ENCODE assay signal across 30 cellular contexts in the genomic region with DNA sequence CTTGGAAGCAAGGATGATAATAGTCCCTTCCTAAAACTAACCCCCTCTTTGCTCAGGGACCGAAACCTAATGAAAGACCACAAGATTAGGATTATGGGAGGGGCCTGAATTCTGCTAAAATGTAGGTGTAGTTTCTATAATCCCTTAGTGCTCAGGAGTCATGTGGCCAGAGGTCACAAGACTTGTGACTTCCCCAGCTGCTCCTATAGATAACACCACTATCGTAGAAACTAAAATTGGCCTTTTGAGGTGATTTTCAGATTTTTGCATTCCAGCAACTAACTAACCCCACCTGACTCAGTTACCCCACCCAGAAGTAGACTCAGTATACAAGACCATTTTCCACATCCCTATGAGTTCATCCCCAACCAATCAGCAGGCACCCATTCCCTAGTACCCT.
"Had no signal": no experiment of that assay in that cellular context is flagged by ENCODE, and none has a peak within 500 bp of the region (broad histone marks: within the 10 kb centered on the region; RNA-seq: fewer than 3 reads in every experiment).

No MANE protein-coding gene starts in this region.

- H3K36me3 ChIP-seq: ovary had no signal

- H3K27me3 Mint-ChIP-seq: progenitor cell of endocrine pancreas; stimulated activated memory B cell treated with anti-CD40 and anti-IgM and Interleukin-4, amounts not matched to agents 10 μg/mL and 1 μg/mL and 100 μg/mL, for 72 hours; stimulated activated naive CD8-positive, alpha-beta T cell treated with anti-CD3 and anti-CD28 coated beads, Interleukin-15, Interleukin-2, amounts not matched to agents 100 ng/mL and 50 ng/mL, for 24 hours had no signal

- H2AFZ ChIP-seq: neural progenitor cell, parathyroid adenoma had no signal

- H3K27ac Mint-ChIP-seq: natural killer cell; nephron; neural progenitor cell; progenitor cell of endocrine pancreas; stimulated activated memory B cell treated with anti-CD40 and anti-IgM and Interleukin-4, amounts not matched to agents 10 μg/mL and 1 μg/mL and 100 μg/mL, for 72 hours; stimulated activated naive CD8-positive, alpha-beta T cell treated with anti-CD3 and anti-CD28 coated beads, Interleukin-15, Interleukin-2, amounts not matched to agents 100 ng/mL and 50 ng/mL, for 24 hours had no signal

- H3K79me2 ChIP-seq: parathyroid adenoma had no signal

- H3K9me3 Mint-ChIP-seq: natural killer cell; nephron; neural progenitor cell; stimulated activated memory B cell treated with anti-CD40 and anti-IgM and Interleukin-4, amounts not matched to agents 10 μg/mL and 1 μg/mL and 100 μg/mL, for 72 hours; stimulated activated naive CD8-positive, alpha-beta T cell treated with anti-CD3 and anti-CD28 coated beads, Interleukin-15, Interleukin-2, amounts not matched to agents 100 ng/mL and 50 ng/mL, for 24 hours had no signal

- H3K27me3 ChIP-seq: neural progenitor cell, ovary, spleen, stomach, thyroid gland, tibial nerve, upper lobe of left lung, vagina had no signal

- H3K4me1 Mint-ChIP-seq: natural killer cell; nephron; neural progenitor cell; stimulated activated memory B cell treated with anti-CD40 and anti-IgM and Interleukin-4, amounts not matched to agents 10 μg/mL and 1 μg/mL and 100 μg/mL, for 72 hours had no signal

- H3K4me1 ChIP-seq: neural progenitor cell, parathyroid adenoma, psoas muscle, spleen, stomach, thyroid gland, tibial nerve, upper lobe of left lung, vagina had no signal

- H3K9ac ChIP-seq: neural progenitor cell, parathyroid adenoma had no signal

- H3K4me3 ChIP-seq: neural progenitor cell, ovary, psoas muscle, skin epidermis, smooth muscle cell, spleen, stomach, thoracic aorta, thyroid gland, tibial nerve, upper lobe of left lung, vagina had no signal

- ATAC-seq: natural killer cell; psoas muscle; right cardiac atrium; sciatic nerve; stimulated activated memory B cell treated with anti-CD40 and anti-IgM and Interleukin-4, amounts not matched to agents 10 μg/mL and 1 μg/mL and 100 μg/mL, for 72 hours had no signal

- DNase-seq: natural killer cell; occipital lobe; ovary; posterior cingulate gyrus; psoas muscle; right cardiac atrium; spleen; stimulated activated CD4-positive, alpha-beta T cell treated with anti-CD3 and anti-CD28 coated beads, Interleukin-12 subunit alpha, Interleukin-12 subunit beta, amount 100 ng/mL, for 4 hours; stimulated activated CD4-positive, alpha-beta T cell treated with anti-CD3 and anti-CD28 coated beads, Interleukin-1b, Interleukin-23, amount 100 ng/mL, for 48 hours; stimulated activated CD4-positive, alpha-beta T cell treated with anti-CD3 and anti-CD28 coated beads, Interleukin-4, amount 100 ng/mL, for 1 hour; stimulated activated CD4-positive, alpha-beta T cell treated with anti-CD3 and anti-CD28 coated beads, Interleukin-4, amount 100 ng/mL, for 4 hours; stimulated activated CD8-positive, alpha-beta memory T cell treated with anti-CD3 and anti-CD28 coated beads, Interleukin-4, amount 100 ng/mL, for 48 hours; stimulated activated naive CD4-positive, alpha-beta T cell; stomach; thyroid gland; trophoblast cell; upper lobe of left lung had no signal

- H3K4me3 Mint-ChIP-seq: natural killer cell; nephron; neural progenitor cell; stimulated activated memory B cell treated with anti-CD40 and anti-IgM and Interleukin-4, amounts not matched to agents 10 μg/mL and 1 μg/mL and 100 μg/mL, for 72 hours; stimulated activated naive CD8-positive, alpha-beta T cell treated with anti-CD3 and anti-CD28 coated beads, Interleukin-15, Interleukin-2, amounts not matched to agents 100 ng/mL and 50 ng/mL, for 24 hours had no signal

- H3K27ac ChIP-seq: neural progenitor cell, ovary, parathyroid adenoma, psoas muscle, skin epidermis, spleen, stomach, thoracic aorta, thyroid gland, tibial nerve, upper lobe of left lung, vagina had no signal

- FAIRE-seq: urothelium cell line had no signal

- H3K9me3 ChIP-seq: ovary, psoas muscle, spleen, stomach, thoracic aorta, thyroid gland, tibial nerve, upper lobe of left lung, vagina had no signal

- H3K4me2 ChIP-seq: neural progenitor cell, smooth muscle cell had no signal
